Comparison of ENCODE assay signal across 11 cellular contexts in genomic region chr7:129361771-129362170, GRCh38.
"Had no signal": no experiment of that assay in that cellular context is flagged by ENCODE, and none has a peak within 500 bp of the region (broad histone marks: within the 10 kb centered on the region; RNA-seq: fewer than 3 reads in every experiment).

No MANE protein-coding gene starts in this region.

- H2AFZ ChIP-seq: GM23248, GM23338 had no signal

- H3K9me3 Mint-ChIP-seq: GM23338, H9, HFFc6 had no signal

- H3K9me3 ChIP-seq: HAP-1 had no signal

- H3K4me1 Mint-ChIP-seq: H9 had no signal

- H3K36me3 ChIP-seq: HAP-1 had no signal

- DNase-seq: GM23248, GOT3, H7, H9, HCEC 1CT, HFFc6 had no signal

- ATAC-seq: GM23338, HCT116 had no signal

- H3K27ac Mint-ChIP-seq: GM23338, H9, HFFc6 had no signal

- H3K4me3 ChIP-seq: GM23248, GM23338, HAP-1 had no signal

- H3K4me1 ChIP-seq: HAP-1 had no signal

- H3K4me2 ChIP-seq: GM23338 had no signal

- H3K9ac ChIP-seq: GM23248 had no signal

- FAIRE-seq: H1, H54 had no signal

- H3K27ac ChIP-seq: GM23248 had no signal

- H3K4me3 Mint-ChIP-seq: GM23338, H9, HFFc6 had no signal
